In genomic region chr2:26911911-26912861, GRCh38 we compare ENCODE assay signal across 15 cellular contexts. TPM values are rescaled to one million over a fixed set of nuclear protein-coding genes. Genes with fewer than 3 reads are reported as not detected.
A peak's percentile ranks its signal among the peaks of the same experiment; 100 is the strongest.
DNase-seq lines count a peak whose midpoint lies in the region; ATAC-seq and TF ChIP-seq lines count a peak whose summit lies in the region.
"Had no signal": no experiment of that assay in that cellular context is flagged by ENCODE, and none has a peak within 500 bp of the region (broad histone marks: within the 10 kb centered on the region; RNA-seq: fewer than 3 reads in every experiment).

No MANE protein-coding gene starts in this region.

- H3K9me3 ChIP-seq in H9 (ENCODE audit: control insufficient read depth, low read depth, low read length) (no peaks in the 10 kb centered on the region), spleen (no peaks in the 10 kb centered on the region)
- H3K9me3 ChIP-seq: body of pancreas, gastrocnemius medialis, upper lobe of right lung had no signal

- H3K36me3 Mint-ChIP-seq in H9 (ENCODE audit: insufficient read depth in 1 of 3, low read depth in 3 of 3), result peaks cover 0 to 14% (median 4%) of the 10 kb centered on the region in 3 experiments; a peak in 3 of 7 replicates
- H3K36me3 Mint-ChIP-seq: naive thymus-derived CD4-positive, alpha-beta T cell had no signal

- H3K27ac Mint-ChIP-seq in H9, result peak overlapping the region in 2 of 3 experiments; percentile 28 to 92; a peak in 3 of 7 replicates
- H3K27ac Mint-ChIP-seq: naive thymus-derived CD4-positive, alpha-beta T cell had no signal

- TF ChIP-seq POLR2A in spleen (IDR thresholded peaks at IDR 0.05), result no peak

- H3K9me3 Mint-ChIP-seq in H9, result no peaks in the 10 kb centered on the region; a peak in 1 of 5 replicates
- H3K9me3 Mint-ChIP-seq: naive thymus-derived CD4-positive, alpha-beta T cell had no signal

- H3K27me3 Mint-ChIP-seq in H9 (ENCODE audit: low read depth), result peaks cover 7% of the 10 kb centered on the region

- H4K5ac ChIP-seq in H9 (ENCODE audit: insufficient read length, low read depth, low read length), result no peak overlapping the region

- H3K56ac ChIP-seq in H9 (ENCODE audit: insufficient read length, low read depth, low read length), result no peak overlapping the region

- no peak overlapping the region for H3T11ph ChIP-seq in H9 (ENCODE audit: low read length)

- peak overlapping the region; percentile 19 for H3K4me2 ChIP-seq in H9 (ENCODE audit: insufficient read depth, insufficient read length, low read length)

- H3K23me2 ChIP-seq in H9 (ENCODE audit: insufficient read length, low read depth, low read length, poor library complexity, severe bottlenecking), result peaks cover 3% of the 10 kb centered on the region

- H3K27me3 ChIP-seq in H9 (ENCODE audit: insufficient read depth, low read length), result no peaks in the 10 kb centered on the region
- peaks cover 0 to 49% (median 8%) of the 10 kb centered on the region in 7 donors for H3K27me3 ChIP-seq in spleen (replicated peaks in 1 of 7)
- H3K27me3 ChIP-seq: body of pancreas had no signal

- H4K20me1 ChIP-seq in H9 (ENCODE audit: control insufficient read depth, insufficient read depth, insufficient read length), result no peaks in the 10 kb centered on the region

- H3K36me3 ChIP-seq in spleen, result no peaks in the 10 kb centered on the region
- H3K36me3 ChIP-seq: gastrocnemius medialis, upper lobe of right lung had no signal

- no peak overlapping the region for H3K23ac ChIP-seq in H9 (ENCODE audit: insufficient read length, low read depth, low read length)

- H4K91ac ChIP-seq in H9 (ENCODE audit: insufficient read length, low read depth, low read length), result no peak overlapping the region

- no peak overlapping the region for H3K14ac ChIP-seq in H9 (ENCODE audit: insufficient read depth, low read length)

- H2BK120ac ChIP-seq in H9 (ENCODE audit: low read depth, low read length, poor library complexity, severe bottlenecking), result no peak overlapping the region

- intact Hi-C loops in spleen (cut with DNase I; ENCODE audit: low total_unique reads), result no loop called here

- no CpG with 5 or more reads among the region's 23 CpGs for WGBS in H9 (ENCODE audit: extremely low coverage, insufficient read length, low lambda C conversion rate)
- 56 to 72% (median 67%) methylated on average over 23 of the region's 23 CpGs for WGBS in spleen, 5 donors

- no peak overlapping the region for H2BK12ac ChIP-seq in H9 (ENCODE audit: insufficient read length, low read depth, low read length)

- H3K27ac ChIP-seq in H9 (ENCODE audit: insufficient read length, low read depth, low read length), result no peak overlapping the region
- no peak overlapping the region for H3K27ac ChIP-seq in spleen
- H3K27ac ChIP-seq: body of pancreas, gastrocnemius medialis, upper lobe of right lung had no signal

- H2BK15ac ChIP-seq in H9 (ENCODE audit: low read depth, low read length), result no peak overlapping the region

- H4K8ac ChIP-seq in H9 (replicated peaks; ENCODE audit: insufficient read length, low read depth, low read length), result no peak overlapping the region

- DNase-seq in H9, result peak; percentile 64
- peak; percentile 19 for DNase-seq in NCI-H524 treated with DMSO at 0.1 percent for 48 hours (lab: John Stamatoyannopoulos, UW)
- DNase-seq in fibroblast of peridontal ligament (ENCODE audit: extremely low read depth), result peak; percentile 31
- peak; percentile 85 for DNase-seq in occipital lobe (lab: John Stamatoyannopoulos, UW)
- DNase-seq in spleen, result no peak
- no peak for DNase-seq in AG20443 (ENCODE audit: low spot score)
- DNase-seq: gastrocnemius medialis; naive thymus-derived CD4-positive, alpha-beta T cell; NCI-H1436 treated with DMSO at 0.1 percent for 48 hours; stimulated activated CD4-positive, alpha-beta T cell treated with anti-CD3 and anti-CD28 coated beads, Interleukin-2, amount 100 ng/mL, for 48 hours; SW 1271; upper lobe of right lung had no signal

- H3K9ac ChIP-seq in H9 (ENCODE audit: extremely low read depth, insufficient read length, low read length), result no peak overlapping the region

- H3K4ac ChIP-seq in H9 (ENCODE audit: low read depth, low read length), result no peak overlapping the region

- ATAC-seq in GM21786 (IDR thresholded peaks at IDR 0.05; ENCODE audit: unreplicated experiment) (no peak), HG02763 (IDR thresholded peaks at IDR 0.05; ENCODE audit: unreplicated experiment) (no peak)
- ATAC-seq: body of pancreas; gastrocnemius medialis; naive thymus-derived CD4-positive, alpha-beta T cell; upper lobe of right lung had no signal

- peak overlapping the region; percentile 35 to 72; a peak in 4 of 5 replicates for H3K4me3 Mint-ChIP-seq in H9
- H3K4me3 Mint-ChIP-seq: naive thymus-derived CD4-positive, alpha-beta T cell had no signal

- H3K4me1 ChIP-seq in H9 (ENCODE audit: insufficient read depth, low read length) (peaks cover 2% of the 10 kb centered on the region; the same call in 1 of the 2 replicates), spleen (no peaks in the 10 kb centered on the region)
- H3K4me1 ChIP-seq: body of pancreas, gastrocnemius medialis, upper lobe of right lung had no signal

- H2BK5ac ChIP-seq in H9 (ENCODE audit: insufficient read length, low read length), result no peak overlapping the region

- H2AK5ac ChIP-seq in H9 (ENCODE audit: insufficient read length, low read length), result no peak overlapping the region

- no peak overlapping the region for H3K4me3 ChIP-seq in spleen
- H3K4me3 ChIP-seq: body of pancreas, gastrocnemius medialis, upper lobe of right lung had no signal

- H3K79me2 ChIP-seq in H9 (ENCODE audit: insufficient read depth, low read length), result no peaks in the 10 kb centered on the region

- no peak for TF ChIP-seq CTCF in H9 (conservative IDR thresholded peaks at IDR 0.05)
- no peak for TF ChIP-seq CTCF in spleen (IDR thresholded peaks at IDR 0.05 in 8 of 11, conservative IDR thresholded peaks at IDR 0.05 in 3 of 11)

- peaks cover 4 to 22% of the 10 kb centered on the region in 2 experiments for H3K4me1 Mint-ChIP-seq in H9
- H3K4me1 Mint-ChIP-seq: naive thymus-derived CD4-positive, alpha-beta T cell had no signal

- no peak overlapping the region for H2AFZ ChIP-seq in H9 (ENCODE audit: low read length)

- H3K18ac ChIP-seq in H9 (ENCODE audit: insufficient read length, low read depth, low read length), result peak overlapping the region; percentile 22

- H2BK20ac ChIP-seq in H9 (ENCODE audit: low read depth, low read length, poor library complexity, severe bottlenecking), result no peak overlapping the region

- H3K79me1 ChIP-seq in H9 (ENCODE audit: insufficient read depth, low read depth, low read length, poor library complexity, severe bottlenecking), result no peaks in the 10 kb centered on the region

RNA-seq across cellular contexts. Expression of gene MAPRE3, which starts 58.3 kb away (rescaled TPM):
- total RNA-seq in H9 (2021) (1.9 and 2.0 TPM in 2 replicates), occipital lobe (15.4 TPM), spleen (10 to 100 TPM in 6 of 7 donors, 1 to 10 TPM in 1; 10.0 to 17.9 (median 11.9) TPM)
- polyA plus RNA-seq in spleen, result 10 to 100 TPM in 1 of 3 donors, 1 to 10 TPM in 2; 5.2 to 14.0 (median 6.7) TPM

Comparison
In these comparisons a context has a peak if more than half of its experiments do, and no peak if none do; other contexts are left out.
1. DNase-seq: peak in H9 (single experiment), NCI-H524 treated with DMSO at 0.1 percent for 48 hours (single experiment), fibroblast of peridontal ligament (single experiment) and occipital lobe (single experiment); none in spleen (single experiment) and AG20443 (single experiment).